ENCODE assay signal across 9 cellular contexts in the genomic region with DNA sequence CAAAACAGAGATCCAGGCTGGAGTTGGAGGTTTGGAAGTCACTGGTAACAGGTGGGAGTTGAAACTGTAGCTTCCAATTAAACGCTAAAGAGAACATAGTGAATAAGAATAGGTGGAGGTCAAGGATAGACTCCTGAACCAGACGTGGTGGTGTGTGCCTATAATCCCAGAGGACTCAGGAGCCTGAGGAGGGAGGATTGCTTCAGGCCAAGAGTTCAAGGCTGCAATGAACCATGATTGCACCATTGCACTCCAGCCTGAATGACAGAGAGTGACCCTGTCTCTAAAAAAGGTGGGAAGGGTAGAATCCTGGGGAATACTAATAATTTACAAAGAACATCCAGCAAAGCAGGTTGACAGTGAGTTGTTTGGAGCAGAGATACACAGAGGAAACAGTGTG. TPM values are rescaled to one million over a fixed set of nuclear protein-coding genes. Genes with fewer than 3 reads are reported as not detected.
"Had no signal": no experiment of that assay in that cellular context is flagged by ENCODE, and none has a peak within 500 bp of the region (broad histone marks: within the 10 kb centered on the region; RNA-seq: fewer than 3 reads in every experiment).

No MANE protein-coding gene starts in this region.

- H3K36me3 Mint-ChIP-seq: IgD-negative memory B cell had no signal

- FAIRE-seq: HTR-8/SVneo, K562 had no signal

- H3K4me3 Mint-ChIP-seq: IgD-negative memory B cell had no signal

- H3K4me3 ChIP-seq: K562 had no signal

- DNase-seq: IMR-90, KBM-7, KG1 had no signal

- H3K27ac Mint-ChIP-seq: IgD-negative memory B cell had no signal

- H3K27ac ChIP-seq: HL-60 had no signal

- ATAC-seq: K562 had no signal

RNA-seq across cellular contexts. Expression of gene NRSN1, which starts 13.6 kb away (rescaled TPM):
- total RNA-seq: HT-29, HT1080, IMR-90, K562 had no signal
- polyA plus RNA-seq: IgD-negative memory B cell, IMR-90, K562 had no signal
